Comparison of ENCODE assay signal across 8 cellular contexts in the genomic region with DNA sequence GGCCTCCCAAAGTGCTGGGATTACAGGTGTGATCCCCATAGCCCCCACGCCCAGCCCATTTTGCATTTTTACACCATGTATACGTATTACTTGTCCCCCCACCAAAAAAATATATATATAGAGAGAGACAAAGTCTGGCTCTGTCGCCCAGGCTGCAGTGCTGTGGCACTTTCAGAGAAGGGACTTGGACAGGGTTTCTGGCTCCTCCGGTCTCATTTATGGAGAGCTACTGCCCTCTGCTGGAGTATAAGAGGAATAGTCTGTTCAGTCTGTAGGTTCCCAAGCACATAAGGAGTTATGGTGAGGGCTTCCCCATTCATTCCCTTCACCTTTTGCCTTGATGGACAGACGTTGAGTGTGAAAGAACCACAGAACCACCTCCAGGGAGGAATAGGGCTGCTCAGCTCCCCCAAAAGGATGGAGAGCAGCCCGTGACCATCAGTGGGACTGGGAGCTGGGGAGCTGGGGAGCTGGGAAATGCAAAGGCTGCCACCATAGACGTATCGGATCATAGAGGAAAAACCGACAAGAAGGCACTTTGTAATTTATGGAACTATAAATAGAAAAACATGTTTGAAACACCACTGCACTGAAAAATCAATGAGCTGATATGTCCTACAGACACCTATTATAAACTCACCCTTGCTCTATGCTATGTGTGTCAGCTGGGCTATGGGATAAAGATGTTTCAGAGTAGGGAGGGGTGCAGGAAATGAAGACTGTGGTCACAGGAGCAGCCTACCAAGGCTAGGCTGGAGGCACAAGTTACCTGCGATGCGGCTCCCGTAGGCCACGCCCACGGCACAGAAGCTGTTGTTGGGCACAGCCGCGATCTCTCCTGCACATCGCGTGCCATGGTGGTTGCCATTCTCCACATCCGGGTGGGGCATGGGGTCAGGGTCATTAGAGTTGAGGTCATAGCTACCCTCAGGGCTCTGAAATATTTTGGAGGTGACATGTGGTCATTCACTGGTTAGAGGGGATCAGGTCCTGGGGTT. TPM values are rescaled to one million over a fixed set of nuclear protein-coding genes. Genes with fewer than 3 reads are reported as not detected.
DNase-seq lines count a peak whose midpoint lies in the region; ATAC-seq, FAIRE-seq and TF ChIP-seq lines count a peak whose summit lies in the region.

No MANE protein-coding gene starts in this region.

- CTCF ChIA-PET in Caco-2 (lab: Charles Lee) (interaction anchor here (0.5 to 5.1 kb wide), 24 partner anchors 13 to 956 kb away, joined by 3 to 38 read pairs (median 4); a partner anchor contains a TSS), K562 (lab: Yijun Ruan, JAX; ENCODE audit: low intra/inter-chr PET ratio) (interaction anchor here (0.7 to 1.3 kb wide), 5 partner anchors 45 to 494 kb away, joined by 3 to 12 read pairs (median 4); a partner anchor contains a TSS)

- H3K36me3 ChIP-seq in Caco-2 (ENCODE audit: control insufficient read depth, insufficient read depth, low read length) (peaks cover 4% of the 10 kb centered on the region), K562 (ENCODE audit: control insufficient read depth, insufficient read depth, low read length) (peaks cover 67% of the 10 kb centered on the region), sigmoid colon (peaks cover 19 to 52% (median 33%) of the 10 kb centered on the region in 4 donors)

- H3K4me1 Mint-ChIP-seq in Caco-2 (ENCODE audit: low read depth, unreplicated experiment), result peaks cover 38% of the 10 kb centered on the region

- no peak overlapping the region for H3K27ac Mint-ChIP-seq in Caco-2 (ENCODE audit: unreplicated experiment)

- no peak overlapping the region for H3K4me3 Mint-ChIP-seq in Caco-2 (ENCODE audit: unreplicated experiment)

- FAIRE-seq in K562 (lab: Jason Lieb, UNC), result peak; percentile 93

- peaks cover 20% of the 10 kb centered on the region for H3K79me2 ChIP-seq in K562 (ENCODE audit: control insufficient read depth, insufficient read depth, low read length)

- H3K27ac ChIP-seq in K562 (ENCODE audit: extremely low read depth, low read depth, low read length), result no peak overlapping the region
- H3K27ac ChIP-seq in sigmoid colon, result peak overlapping the region; percentile 33 to 95 (median 91)

- TF ChIP-seq POLR2A in K562 (conservative IDR thresholded peaks at IDR 0.05) (no peak), sigmoid colon (IDR thresholded peaks at IDR 0.05) (no peak)

- H3K9me1 ChIP-seq in K562 (ENCODE audit: control insufficient read depth, insufficient read depth, low read length), result peaks cover 4% of the 10 kb centered on the region

- intact Hi-C loops in Caco-2 (cut with micrococcal nuclease; ENCODE audit: unreplicated experiment), result loop anchor here (1.0 to 2.0 kb wide), 6 partner anchors 28 to 494 kb away; a partner anchor contains a TSS
- intact Hi-C loops in K562 (cut with micrococcal nuclease), result loop anchor here (1.0 to 5.0 kb wide), 5 partner anchors 45 to 494 kb away; a partner anchor contains a TSS
- intact Hi-C loops in sigmoid colon (cut with DNase I), result loop anchor here (2.0 to 5.0 kb wide), 3 partner anchors 46 to 439 kb away; a partner anchor contains a TSS

- H3K9ac ChIP-seq in K562 (ENCODE audit: insufficient read depth in 1 of 2, low read depth in 2 of 2, low read length in 2 of 2), result no peak overlapping the region

- no peak for TF ChIP-seq EP300 in K562 (IDR thresholded peaks at IDR 0.05; ENCODE audit: low read length)
- no peak for TF ChIP-seq EP300 in sigmoid colon (IDR thresholded peaks at IDR 0.05)

- H3K27me3 Mint-ChIP-seq in Caco-2 (ENCODE audit: insufficient read depth, unreplicated experiment), result no peaks in the 10 kb centered on the region

- DNase-seq in Caco-2, result peak; percentile 71 to 81
- peak; percentile 73 for DNase-seq in NCI-H1105 (lab: John Stamatoyannopoulos, UW)
- peak; percentile 83 for DNase-seq in SIG-M5 treated with dmso at 0.1 percent for 504 hours (lab: John Stamatoyannopoulos, UW; ENCODE audit: unreplicated experiment)
- peak; percentile 61 to 87 (median 69) for DNase-seq in K562 (ENCODE audit: extremely low read depth in 1 of 4, low spot score in 3 of 4)
- peak; percentile 40 to 90 for DNase-seq in hippocampal formation (lab: John Stamatoyannopoulos, UW)
- peak; percentile 81 for DNase-seq in sigmoid colon

- in situ Hi-C loops in K562 (cut with MboI), result loop anchor here (10.0 to 25.0 kb wide), 2 partner anchors 342 to 714 kb away; no protein-coding TSS in a partner anchor

- no peaks in the 10 kb centered on the region for H3K9me3 ChIP-seq in Caco-2
- no peaks in the 10 kb centered on the region for H3K9me3 ChIP-seq in K562 (replicated peaks; ENCODE audit: control insufficient read depth, insufficient read depth, low read depth, low read length)
- H3K9me3 ChIP-seq in sigmoid colon, result no peaks in the 10 kb centered on the region

- no peak overlapping the region for H3K4me2 ChIP-seq in K562 (ENCODE audit: insufficient read depth, low read length)

- POLR2A ChIA-PET in Caco-2 (lab: Charles Lee), result interaction anchor here (0.5 to 1.8 kb wide), 3 partner anchors 48 to 1968 kb away, joined by 3 to 7 read pairs (median 3); a partner anchor contains a TSS
- POLR2A ChIA-PET in K562 (lab: Yijun Ruan, JAX), result interaction anchor here (0.6 to 1.0 kb wide), 7 partner anchors 14 to 578 kb away, joined by 3 to 5 read pairs (median 3); no protein-coding TSS in a partner anchor

- H3K36me3 Mint-ChIP-seq in Caco-2 (ENCODE audit: insufficient read depth, unreplicated experiment), result peaks cover 53% of the 10 kb centered on the region

- peaks cover 10% of the 10 kb centered on the region for H4K20me1 ChIP-seq in K562 (replicated peaks; ENCODE audit: control insufficient read depth, insufficient read depth, low read length)

- H3K27me3 ChIP-seq in Caco-2 (replicated peaks; ENCODE audit: control insufficient read depth, insufficient read depth, low read length), result no peaks in the 10 kb centered on the region
- no peaks in the 10 kb centered on the region for H3K27me3 ChIP-seq in K562 (ENCODE audit: control insufficient read depth in 2 of 2, insufficient read depth in 2 of 2, low read length in 2 of 2)
- no peaks in the 10 kb centered on the region for H3K27me3 ChIP-seq in sigmoid colon

- H3K9me3 Mint-ChIP-seq in Caco-2 (ENCODE audit: unreplicated experiment), result no peaks in the 10 kb centered on the region

- H3K4me3 ChIP-seq in Caco-2 (ENCODE audit: low read depth, low read length) (no peak overlapping the region), K562 (no peak overlapping the region), sigmoid colon (no peak overlapping the region)

- no peak overlapping the region for H2AFZ ChIP-seq in K562 (ENCODE audit: low read depth, low read length)

- TF ChIP-seq CTCF in Caco-2 (IDR thresholded peaks at IDR 0.05; ENCODE audit: insufficient read depth in 1 of 2, low read depth in 1 of 2, low read length in 1 of 2, severe bottlenecking in 1 of 2, unreplicated experiment in 1 of 2) (peak; percentile 93 to 96), K562 (IDR thresholded peaks at IDR 0.05 in 2 of 3, conservative IDR thresholded peaks at IDR 0.05 in 1 of 3; ENCODE audit: insufficient read depth in 2 of 3, low read depth in 1 of 3, low read length in 3 of 3) (peak; percentile 83 to 88 (median 84)), sigmoid colon (IDR thresholded peaks at IDR 0.05) (peak in 3 of 4 experiments; percentile 74 to 95 (median 82))

- WGBS in K562 (ENCODE audit: insufficient coverage, low coverage, missing lambda C conversion rate), result 70% methylated on average over 19 of the region's 19 CpGs
- WGBS in sigmoid colon, 2 donors, result 56 to 70% methylated on average over 19 of the region's 19 CpGs

- peak; percentile 81 to 88 for TF ChIP-seq RAD21 in K562 (CRISPR knock-in tag; conservative IDR thresholded peaks at IDR 0.05 in 1 of 2, IDR thresholded peaks at IDR 0.05 in 1 of 2)

- peaks cover 38% of the 10 kb centered on the region for H3K4me1 ChIP-seq in Caco-2
- H3K4me1 ChIP-seq in K562 (replicated peaks in 1 of 2; ENCODE audit: control insufficient read depth in 2 of 2, insufficient read depth in 2 of 2, low read length in 2 of 2), result peaks cover 35 to 41% of the 10 kb centered on the region in 2 experiments; a peak in 4 of 5 replicates
- peaks cover 0 to 72% (median 63%) of the 10 kb centered on the region in 4 donors for H3K4me1 ChIP-seq in sigmoid colon

- no TSS peak for BruUV-seq in Caco-2 (replicated peaks; lab: Mats Ljungman, UMichigan)
- no TSS peak for BruUV-seq in K562 (replicated peaks; lab: Mats Ljungman, UMichigan)

- ATAC-seq in GM21723 (IDR thresholded peaks at IDR 0.05; ENCODE audit: unreplicated experiment), result peak; percentile 62
- peak; percentile 83 for ATAC-seq in K562
- ATAC-seq in HG02610 (IDR thresholded peaks at IDR 0.05; ENCODE audit: unreplicated experiment), result no peak

RNA-seq across cellular contexts. Expression of a gene that starts 5.2 kb away (rescaled TPM):
- total RNA-seq in Caco-2 (2022) (120 and 132 TPM in 2 replicates), K562 (2014; rRNA removed) (15.2 and 20.8 TPM in 2 replicates), K562 (2014; rRNA removed; fragmentation: Illumina TruSeq; extraction: Trizol) (15.2 and 15.6 TPM in 2 replicates), K562 (2015; rRNA removed; fragmentation: Illumina TruSeq; extraction: Trizol) (16.7 and 18.2 TPM in 2 replicates), K562 (2021) (29.2 and 30.4 TPM in 2 replicates), sigmoid colon (10 to 100 TPM; 22.1 to 55.1 (median 31.1) TPM)
- 109 and 170 TPM in 2 replicates for total RNA-seq in K562 (2011; cell fraction: chromatin; rRNA removed; ENCODE audit: low replicate concordance)
- total RNA-seq in K562 (2011; cell fraction: nucleolus; rRNA removed), result 70.1 and 82.7 TPM in 2 replicates
- total RNA-seq in K562 (2011; cell fraction: nucleoplasm; rRNA removed), result 95.3 and 149 TPM in 2 replicates
- polyA plus RNA-seq in K562 (2011; rRNA removed) (14.9 and 15.6 TPM in 2 replicates), K562 (2014; fragmentation: Illumina TruSeq; extraction: Trizol) (19.9 and 22.1 TPM in 2 replicates), K562 (2014; fragmentation: Nextera tagmentation; extraction: Ambion mirVana) (1 to 10 TPM; 3.1 to 3.9 TPM), K562 (2014; rRNA removed) (25.3 and 27.7 TPM in 2 replicates), sigmoid colon (100 to 1,000 TPM in 1 of 3 donors, 10 to 100 TPM in 2; 18.0 to 116 (median 21.7) TPM)
- polyA plus RNA-seq in K562 (2011; cell fraction: cytosol; rRNA removed), result 12.6 and 18.1 TPM in 2 replicates
- 52.6 and 75.4 TPM in 2 replicates for polyA plus RNA-seq in K562 (2011; cell fraction: nucleus; rRNA removed)
- polyA plus RNA-seq in K562 (2012), result 14.7 and 15.3 TPM in 2 replicates
- 14.8 and 19.1 TPM in 2 replicates for polyA minus RNA-seq in K562 (2011; rRNA and poly(A)+ RNA removed)
- 10.0 and 10.3 TPM in 2 replicates for polyA minus RNA-seq in K562 (2011; cell fraction: cytosol; rRNA and poly(A)+ RNA removed)
- polyA minus RNA-seq in K562 (2011; cell fraction: nucleus; rRNA and poly(A)+ RNA removed), result 21.3 and 21.8 TPM in 2 replicates

RNA-seq across cellular contexts. Expression of a gene that starts 5.8 kb away (rescaled TPM):
- total RNA-seq in Caco-2 (2022) (51.2 and 55.8 TPM in 2 replicates), K562 (2014; rRNA removed) (6.6 and 10.1 TPM in 2 replicates), K562 (2014; rRNA removed; fragmentation: Illumina TruSeq; extraction: Trizol) (11.9 and 13.5 TPM in 2 replicates), K562 (2015; rRNA removed; fragmentation: Illumina TruSeq; extraction: Trizol) (9.5 and 10.2 TPM in 2 replicates), K562 (2021) (22.3 and 24.8 TPM in 2 replicates), sigmoid colon (10 to 100 TPM; 11.1 to 23.8 (median 12.8) TPM)
- 50.5 and 69.2 TPM in 2 replicates for total RNA-seq in K562 (2011; cell fraction: chromatin; rRNA removed; ENCODE audit: low replicate concordance)
- total RNA-seq in K562 (2011; cell fraction: nucleolus; rRNA removed), result 27.5 and 29.7 TPM in 2 replicates
- total RNA-seq in K562 (2011; cell fraction: nucleoplasm; rRNA removed), result 50.4 and 53.5 TPM in 2 replicates
- polyA plus RNA-seq in K562 (2011; rRNA removed) (12.6 and 18.0 TPM in 2 replicates), K562 (2014; fragmentation: Illumina TruSeq; extraction: Trizol) (20.2 and 22.7 TPM in 2 replicates), K562 (2014; fragmentation: Nextera tagmentation; extraction: Ambion mirVana) (1 to 10 TPM; 6.6 to 7.4 TPM), K562 (2014; rRNA removed) (11.6 and 12.1 TPM in 2 replicates), sigmoid colon (10 to 100 TPM in 2 of 3 donors, 1 to 10 TPM in 1; 6.2 to 12.0 (median 10.2) TPM)
- polyA plus RNA-seq in K562 (2011; cell fraction: cytosol; rRNA removed), result 12.9 and 16.7 TPM in 2 replicates
- polyA plus RNA-seq in K562 (2011; cell fraction: nucleus; rRNA removed), result 28.9 and 44.6 TPM in 2 replicates
- polyA plus RNA-seq in K562 (2012), result 12.9 and 16.1 TPM in 2 replicates
- polyA minus RNA-seq in K562 (2011; rRNA and poly(A)+ RNA removed), result 22.6 and 29.9 TPM in 2 replicates
- polyA minus RNA-seq in K562 (2011; cell fraction: cytosol; rRNA and poly(A)+ RNA removed), result 14.1 and 26.8 TPM in 2 replicates
- polyA minus RNA-seq in K562 (2011; cell fraction: nucleus; rRNA and poly(A)+ RNA removed), result 17.6 and 23.9 TPM in 2 replicates

RNA-seq across cellular contexts. Expression of a gene that starts 27.5 kb away (rescaled TPM):
- total RNA-seq in Caco-2 (2022) (303 and 588 TPM in 2 replicates), K562 (2014; rRNA removed) (0.95 and 1.3 TPM in 2 replicates), K562 (2014; rRNA removed; fragmentation: Illumina TruSeq; extraction: Trizol) (1.1 and 1.4 TPM in 2 replicates), K562 (2015; rRNA removed; fragmentation: Illumina TruSeq; extraction: Trizol) (0.87 and 1.2 TPM in 2 replicates), K562 (2021) (3.5 and 3.6 TPM in 2 replicates), sigmoid colon (over 10,000 TPM in 3 of 4 donors, 1,000 to 10,000 TPM in 1; 6,854 to 14,048 (median 12,596) TPM)
- 19.3 and 31.5 TPM in 2 replicates for total RNA-seq in K562 (2011; cell fraction: chromatin; rRNA removed; ENCODE audit: low replicate concordance)
- 15.1 and 17.0 TPM in 2 replicates for total RNA-seq in K562 (2011; cell fraction: nucleolus; rRNA removed)
- total RNA-seq in K562 (2011; cell fraction: nucleoplasm; rRNA removed), result 12.9 and 14.2 TPM in 2 replicates
- polyA plus RNA-seq in K562 (2011; rRNA removed) (3.0 and 3.1 TPM in 2 replicates), K562 (2014; fragmentation: Illumina TruSeq; extraction: Trizol) (2.4 and 2.8 TPM in 2 replicates), K562 (2014; fragmentation: Nextera tagmentation; extraction: Ambion mirVana) (under 1 TPM; 0.21 to 0.56 TPM), K562 (2014; rRNA removed) (3.2 and 4.9 TPM in 2 replicates), sigmoid colon (1,000 to 10,000 TPM in 1 of 3 donors, 100 to 1,000 TPM in 2; 112 to 1,100 (median 337) TPM)
- polyA plus RNA-seq in K562 (2011; cell fraction: cytosol; rRNA removed), result 1.3 and 1.4 TPM in 2 replicates
- polyA plus RNA-seq in K562 (2011; cell fraction: nucleus; rRNA removed), result 22.1 and 23.9 TPM in 2 replicates
- polyA plus RNA-seq in K562 (2012), result 2.5 and 5.8 TPM in 2 replicates
- 1.7 and 2.7 TPM in 2 replicates for polyA minus RNA-seq in K562 (2011; rRNA and poly(A)+ RNA removed)
- 2.0 TPM in 1 of 2 replicates, not detected in the other for polyA minus RNA-seq in K562 (2011; cell fraction: cytosol; rRNA and poly(A)+ RNA removed)
- 3.2 and 3.3 TPM in 2 replicates for polyA minus RNA-seq in K562 (2011; cell fraction: nucleus; rRNA and poly(A)+ RNA removed)

RNA-seq across cellular contexts. Expression of a gene that starts 48.1 kb away (rescaled TPM):
- total RNA-seq in Caco-2 (2022), result 57.2 and 61.7 TPM in 2 replicates
- 140 and 344 TPM in 2 replicates for total RNA-seq in K562 (2011; cell fraction: chromatin; rRNA removed; ENCODE audit: low replicate concordance)
- 167 and 174 TPM in 2 replicates for total RNA-seq in K562 (2011; cell fraction: nucleolus; rRNA removed)
- total RNA-seq in K562 (2011; cell fraction: nucleoplasm; rRNA removed), result 143 and 150 TPM in 2 replicates
- 5.9 and 7.1 TPM in 2 replicates for total RNA-seq in K562 (2014; rRNA removed)
- total RNA-seq in K562 (2014; rRNA removed; fragmentation: Illumina TruSeq; extraction: Trizol), result 4.4 and 6.5 TPM in 2 replicates
- 6.1 and 7.0 TPM in 2 replicates for total RNA-seq in K562 (2015; rRNA removed; fragmentation: Illumina TruSeq; extraction: Trizol)
- 17.7 and 20.2 TPM in 2 replicates for total RNA-seq in K562 (2021)
- 11.5 and 21.7 TPM in 2 replicates for polyA plus RNA-seq in K562 (2011; rRNA removed)
- 11.6 and 15.7 TPM in 2 replicates for polyA plus RNA-seq in K562 (2011; cell fraction: cytosol; rRNA removed)
- polyA plus RNA-seq in K562 (2011; cell fraction: nucleus; rRNA removed), result 117 and 144 TPM in 2 replicates
- 15.7 and 22.6 TPM in 2 replicates for polyA plus RNA-seq in K562 (2012)
- polyA plus RNA-seq in K562 (2014; fragmentation: Illumina TruSeq; extraction: Trizol), result 14.4 and 15.6 TPM in 2 replicates
- 1 to 10 TPM; 2.4 to 3.6 TPM for polyA plus RNA-seq in K562 (2014; fragmentation: Nextera tagmentation; extraction: Ambion mirVana)
- 14.1 and 22.2 TPM in 2 replicates for polyA plus RNA-seq in K562 (2014; rRNA removed)
- 16.3 and 17.1 TPM in 2 replicates for polyA minus RNA-seq in K562 (2011; rRNA and poly(A)+ RNA removed)
- polyA minus RNA-seq in K562 (2011; cell fraction: cytosol; rRNA and poly(A)+ RNA removed), result 14.1 and 17.0 TPM in 2 replicates
- polyA minus RNA-seq in K562 (2011; cell fraction: nucleus; rRNA and poly(A)+ RNA removed), result 32.9 and 48.4 TPM in 2 replicates
- total RNA-seq in sigmoid colon, result 10 to 100 TPM; 20.7 to 50.7 (median 28.5) TPM
- 10 to 100 TPM in 2 of 3 donors, 1 to 10 TPM in 1; 7.6 to 33.1 (median 12.0) TPM for polyA plus RNA-seq in sigmoid colon
